Comparison of ENCODE assay signal across 9 cellular contexts in the genomic region with DNA sequence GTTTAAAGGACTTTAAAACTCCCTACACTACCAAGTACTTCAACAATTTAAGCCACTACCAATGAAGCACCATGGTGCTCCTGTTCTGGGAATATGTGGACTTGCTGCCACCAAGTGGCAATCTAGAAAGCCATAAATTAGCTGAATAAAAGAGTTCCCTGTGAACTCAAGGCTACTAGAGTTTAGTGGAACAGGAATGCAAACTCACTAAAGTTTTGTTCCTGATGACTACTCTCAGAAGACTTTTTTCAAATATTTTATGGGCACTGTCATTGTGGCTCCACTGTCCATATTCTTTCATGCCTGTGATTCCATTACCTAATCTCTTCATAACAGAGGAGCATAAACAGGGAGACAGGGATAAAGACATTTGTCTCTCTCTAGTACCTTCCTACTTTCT.
DNase-seq lines count a peak whose midpoint lies in the region; ATAC-seq and TF ChIP-seq lines count a peak whose summit lies in the region.
"Had no signal": no experiment of that assay in that cellular context is flagged by ENCODE, and none has a peak within 500 bp of the region (broad histone marks: within the 10 kb centered on the region; RNA-seq: fewer than 3 reads in every experiment).

No MANE protein-coding gene starts in this region.

- TF ChIP-seq POLR2A in ovary (IDR thresholded peaks at IDR 0.05): no peak

- H3K27me3 ChIP-seq in CD4-positive, CD25-positive, alpha-beta regulatory T cell (ENCODE audit: control insufficient read depth, insufficient read depth, low read length): no peaks in the 10 kb centered on the region
- no peaks in the 10 kb centered on the region for H3K27me3 ChIP-seq in ovary

- ATAC-seq in CD4-positive, CD25-positive, alpha-beta regulatory T cell (ENCODE audit: low read depth in 2 of 2): no peak
- no peak for ATAC-seq in HG02798 (IDR thresholded peaks at IDR 0.05; ENCODE audit: poor library complexity, unreplicated experiment)

- no peaks in the 10 kb centered on the region for H3K9me3 ChIP-seq in CD4-positive, CD25-positive, alpha-beta regulatory T cell (ENCODE audit: control insufficient read depth in 2 of 2, low read length in 2 of 2)
- no peaks in the 10 kb centered on the region for H3K9me3 ChIP-seq in ovary

- intact Hi-C loops in activated CD4-positive, alpha-beta memory T cell treated with anti-CD3 and anti-CD28 coated beads for 36 hours (cut with micrococcal nuclease): loop anchor here (1.0 to 5.0 kb wide), 4 partner anchors 103 to 447 kb away; no protein-coding TSS in a partner anchor
- intact Hi-C loops in ovary (cut with DNase I): loop anchor here (5.0 to 10.0 kb wide), 6 partner anchors 175 to 345 kb away; no protein-coding TSS in a partner anchor

- peaks cover 9% of the 10 kb centered on the region for H3K4me1 ChIP-seq in CD4-positive, CD25-positive, alpha-beta regulatory T cell (ENCODE audit: control insufficient read depth, insufficient read depth, low read length, poor library complexity, severe bottlenecking)
- no peaks in the 10 kb centered on the region for H3K4me1 ChIP-seq in ovary (ENCODE audit: insufficient read depth)

- TF ChIP-seq CTCF in ovary (IDR thresholded peaks at IDR 0.05): peak; percentile 12 to 72 (median 67)

- H3K4me3 Mint-ChIP-seq in CD4-positive, CD25-positive, alpha-beta regulatory T cell: no peak overlapping the region
- no peak overlapping the region for H3K4me3 Mint-ChIP-seq in activated CD4-positive, alpha-beta memory T cell treated with anti-CD3 and anti-CD28 coated beads for 36 hours
- H3K4me3 Mint-ChIP-seq: T-helper 1 cell treated with Interleukin-12 subunit alpha and Interleukin-12 subunit beta and Interleukin-4 antibody, amounts not matched to agents 30 μg/mL and 1 μg/mL, for 36 hours had no signal

- CTCF ChIA-PET in activated CD4-positive, alpha-beta memory T cell treated with anti-CD3 and anti-CD28 coated beads for 36 hours (lab: Charles Lee): interaction anchor here (0.6 to 9.4 kb wide), 9 partner anchors 174 to 344 kb away, joined by 3 to 56 read pairs (median 5); no protein-coding TSS in a partner anchor

- no peaks in the 10 kb centered on the region for H3K9me3 Mint-ChIP-seq in CD4-positive, CD25-positive, alpha-beta regulatory T cell
- H3K9me3 Mint-ChIP-seq in activated CD4-positive, alpha-beta memory T cell treated with anti-CD3 and anti-CD28 coated beads for 36 hours: no peaks in the 10 kb centered on the region
- H3K9me3 Mint-ChIP-seq: T-helper 1 cell treated with Interleukin-12 subunit alpha and Interleukin-12 subunit beta and Interleukin-4 antibody, amounts not matched to agents 30 μg/mL and 1 μg/mL, for 36 hours had no signal

- H3K4me3 ChIP-seq in CD4-positive, CD25-positive, alpha-beta regulatory T cell (ENCODE audit: low read depth, low read length): no peak overlapping the region
- H3K4me3 ChIP-seq in ovary: no peak overlapping the region

- no peaks in the 10 kb centered on the region for H3K36me3 ChIP-seq in CD4-positive, CD25-positive, alpha-beta regulatory T cell (ENCODE audit: control insufficient read depth, insufficient read depth, low read length)
- no peaks in the 10 kb centered on the region for H3K36me3 ChIP-seq in ovary

- H3K36me3 Mint-ChIP-seq in CD4-positive, CD25-positive, alpha-beta regulatory T cell: peaks cover 4% of the 10 kb centered on the region
- H3K36me3 Mint-ChIP-seq in activated CD4-positive, alpha-beta memory T cell treated with anti-CD3 and anti-CD28 coated beads for 36 hours: peaks cover 1% of the 10 kb centered on the region

- POLR2A ChIA-PET in activated CD4-positive, alpha-beta memory T cell treated with anti-CD3 and anti-CD28 coated beads for 36 hours (lab: Charles Lee): no interaction called here

- H3K4me1 Mint-ChIP-seq in CD4-positive, CD25-positive, alpha-beta regulatory T cell: peaks cover 18 to 36% (median 36%) of the 10 kb centered on the region in 4 donors
- H3K4me1 Mint-ChIP-seq in activated CD4-positive, alpha-beta memory T cell treated with anti-CD3 and anti-CD28 coated beads for 36 hours (ENCODE audit: low read depth): peaks cover 15% of the 10 kb centered on the region

- no peaks in the 10 kb centered on the region for H3K27me3 Mint-ChIP-seq in CD4-positive, CD25-positive, alpha-beta regulatory T cell
- no peaks in the 10 kb centered on the region for H3K27me3 Mint-ChIP-seq in activated CD4-positive, alpha-beta memory T cell treated with anti-CD3 and anti-CD28 coated beads for 36 hours

- no peak overlapping the region for H3K27ac ChIP-seq in CD4-positive, CD25-positive, alpha-beta regulatory T cell (ENCODE audit: insufficient read depth, low read length, poor library complexity, severe bottlenecking)
- no peak overlapping the region for H3K27ac ChIP-seq in ovary

- H3K27ac Mint-ChIP-seq in CD4-positive, CD25-positive, alpha-beta regulatory T cell: peak overlapping the region in 1 of 3 donors; percentile 2
- H3K27ac Mint-ChIP-seq in activated CD4-positive, alpha-beta memory T cell treated with anti-CD3 and anti-CD28 coated beads for 36 hours: no peak overlapping the region
- H3K27ac Mint-ChIP-seq: T-helper 1 cell treated with Interleukin-12 subunit alpha and Interleukin-12 subunit beta and Interleukin-4 antibody, amounts not matched to agents 30 μg/mL and 1 μg/mL, for 36 hours had no signal

- no peak for TF ChIP-seq EP300 in ovary (IDR thresholded peaks at IDR 0.05)

- peak in 2 of 3 donors; percentile 32 to 61 for DNase-seq in CD4-positive, CD25-positive, alpha-beta regulatory T cell
- DNase-seq in H4 (ENCODE audit: low spot score) (peak; percentile 89), NCI-H446 treated with DMSO at 0.1 percent for 48 hours (lab: John Stamatoyannopoulos, UW) (peak; percentile 39), globus pallidus (ENCODE audit: low spot score) (peak; percentile 83), ovary (peak in 4 of 5 donors; percentile 25 to 62 (median 29)), cortex of kidney (lab: John Stamatoyannopoulos, UW) (no peak)
- DNase-seq in activated CD4-positive, alpha-beta memory T cell treated with anti-CD3 and anti-CD28 coated beads for 36 hours: peak; percentile 31
